ENCODE assay signal across 1 cellular context in the genomic region with DNA sequence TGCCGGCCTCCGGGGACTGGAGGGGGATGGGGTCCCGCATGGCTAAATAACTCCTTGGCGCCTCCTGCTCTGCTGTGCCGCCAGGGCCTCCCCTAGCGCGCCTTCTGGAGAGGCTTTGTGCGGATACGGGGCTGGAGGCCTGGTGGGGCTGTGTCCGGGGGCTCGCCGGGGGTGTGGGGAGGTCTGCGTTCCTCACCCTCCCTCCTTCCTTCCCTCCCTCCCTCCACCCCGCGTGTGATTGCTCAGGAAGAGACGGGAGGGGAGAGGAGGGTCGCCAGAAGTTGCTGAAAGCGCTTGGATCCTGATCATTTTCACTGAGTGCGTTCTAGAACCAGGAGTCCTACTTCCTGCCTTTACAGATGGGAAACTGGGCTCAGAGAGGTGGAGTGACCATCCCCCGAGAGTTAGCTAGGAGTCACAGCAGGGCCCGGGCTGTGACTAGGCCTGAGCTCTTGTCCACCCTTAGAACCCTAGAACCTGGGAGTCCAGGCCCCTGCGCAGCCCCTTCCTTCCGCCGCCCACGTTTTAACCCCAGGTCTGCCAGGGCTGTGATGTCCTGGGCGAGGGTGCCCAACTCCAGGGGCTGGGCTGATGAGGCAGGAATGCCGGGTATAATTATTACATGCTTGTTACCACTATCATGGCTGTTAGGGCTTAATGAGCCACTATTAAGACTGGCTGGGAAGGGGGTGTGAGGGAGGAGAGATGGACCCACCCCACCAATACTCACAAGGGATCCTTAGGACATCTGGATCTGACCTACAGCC.
TF ChIP-seq lines count a peak whose summit lies in the region.

No MANE protein-coding gene starts in this region.

TF ChIP-seq in K562, 482 proteins besides CTCF, POLR2A, EP300 and RAD21 (continued from another document and continues in another):
- TF ChIP-seq CUX1 (CRISPR knock-in tag; IDR thresholded peaks at IDR 0.05) (peak; percentile 73; the same call in 1 of the 2 replicates), ZBTB26 (CRISPR knock-in tag; IDR thresholded peaks at IDR 0.05) (no peak), FOXP1 (CRISPR knock-in tag; IDR thresholded peaks at IDR 0.05) (no peak), ZNF699 (CRISPR knock-in tag; IDR thresholded peaks at IDR 0.05; ENCODE audit: insufficient replicate concordance) (no peak), TAF7 (tag; IDR thresholded peaks at IDR 0.05) (no peak), ZNF217 (CRISPR knock-in tag; IDR thresholded peaks at IDR 0.05) (no peak), CHCHD3 (CRISPR knock-in tag; IDR thresholded peaks at IDR 0.05) (no peak), ZFP36 (IDR thresholded peaks at IDR 0.05; ENCODE audit: low read depth, low read length, partially characterized antibody) (no peak), ZC3H8 (IDR thresholded peaks at IDR 0.05) (no peak), ZBTB43 (CRISPR knock-in tag; IDR thresholded peaks at IDR 0.05) (no peak), PCBP1 (IDR thresholded peaks at IDR 0.05; ENCODE audit: low read depth, low read length, poor library complexity, severe bottlenecking) (no peak), THRB (CRISPR knock-in tag; conservative IDR thresholded peaks at IDR 0.05) (no peak; the same call in 1 of the 2 replicates), ELF1 (tag; IDR thresholded peaks at IDR 0.05) (0 out of 2 replicates have a peak, but pooled peaks have one; percentile 32), KLF16 (IDR thresholded peaks at IDR 0.05) (no peak), BRD4 (IDR thresholded peaks at IDR 0.05) (peak; percentile 95), ESRRA (IDR thresholded peaks at IDR 0.05; ENCODE audit: borderline replicate concordance, low read depth) (no peak), ZNF165 (CRISPR knock-in tag; IDR thresholded peaks at IDR 0.05; ENCODE audit: borderline replicate concordance) (no peak), SMAD2 (IDR thresholded peaks at IDR 0.05; ENCODE audit: low read depth, low read length) (no peak), SP1 (CRISPR knock-in tag; IDR thresholded peaks at IDR 0.05) (peak; percentile 73), ZNF395 (CRISPR knock-in tag; IDR thresholded peaks at IDR 0.05) (no peak), MCM5 (IDR thresholded peaks at IDR 0.05; ENCODE audit: low read depth) (no peak), ZSCAN32 (CRISPR knock-in tag; IDR thresholded peaks at IDR 0.05) (no peak), MAFK (IDR thresholded peaks at IDR 0.05; ENCODE audit: low read length) (no peak), ZNF707 (CRISPR knock-in tag; conservative IDR thresholded peaks at IDR 0.05) (no peak), NFIC (IDR thresholded peaks at IDR 0.05) (peak; percentile 19; the same call in 1 of the 2 replicates), SIN3B (IDR thresholded peaks at IDR 0.05; ENCODE audit: low read depth) (no peak), HDGF (IDR thresholded peaks at IDR 0.05) (no peak), MYNN (IDR thresholded peaks at IDR 0.05) (no peak), MYNN (CRISPR knock-in tag; IDR thresholded peaks at IDR 0.05) (no peak), ZFP1 (CRISPR knock-in tag; IDR thresholded peaks at IDR 0.05) (no peak)
- TF ChIP-seq, protein P1, sequence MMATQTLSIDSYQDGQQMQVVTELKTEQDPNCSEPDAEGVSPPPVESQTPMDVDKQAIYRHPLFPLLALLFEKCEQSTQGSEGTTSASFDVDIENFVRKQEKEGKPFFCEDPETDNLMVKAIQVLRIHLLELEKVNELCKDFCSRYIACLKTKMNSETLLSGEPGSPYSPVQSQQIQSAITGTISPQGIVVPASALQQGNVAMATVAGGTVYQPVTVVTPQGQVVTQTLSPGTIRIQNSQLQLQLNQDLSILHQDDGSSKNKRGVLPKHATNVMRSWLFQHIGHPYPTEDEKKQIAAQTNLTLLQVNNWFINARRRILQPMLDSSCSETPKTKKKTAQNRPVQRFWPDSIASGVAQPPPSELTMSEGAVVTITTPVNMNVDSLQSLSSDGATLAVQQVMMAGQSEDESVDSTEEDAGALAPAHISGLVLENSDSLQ (IDR thresholded peaks at IDR 0.05), result no peak
- TF ChIP-seq, protein P2, sequence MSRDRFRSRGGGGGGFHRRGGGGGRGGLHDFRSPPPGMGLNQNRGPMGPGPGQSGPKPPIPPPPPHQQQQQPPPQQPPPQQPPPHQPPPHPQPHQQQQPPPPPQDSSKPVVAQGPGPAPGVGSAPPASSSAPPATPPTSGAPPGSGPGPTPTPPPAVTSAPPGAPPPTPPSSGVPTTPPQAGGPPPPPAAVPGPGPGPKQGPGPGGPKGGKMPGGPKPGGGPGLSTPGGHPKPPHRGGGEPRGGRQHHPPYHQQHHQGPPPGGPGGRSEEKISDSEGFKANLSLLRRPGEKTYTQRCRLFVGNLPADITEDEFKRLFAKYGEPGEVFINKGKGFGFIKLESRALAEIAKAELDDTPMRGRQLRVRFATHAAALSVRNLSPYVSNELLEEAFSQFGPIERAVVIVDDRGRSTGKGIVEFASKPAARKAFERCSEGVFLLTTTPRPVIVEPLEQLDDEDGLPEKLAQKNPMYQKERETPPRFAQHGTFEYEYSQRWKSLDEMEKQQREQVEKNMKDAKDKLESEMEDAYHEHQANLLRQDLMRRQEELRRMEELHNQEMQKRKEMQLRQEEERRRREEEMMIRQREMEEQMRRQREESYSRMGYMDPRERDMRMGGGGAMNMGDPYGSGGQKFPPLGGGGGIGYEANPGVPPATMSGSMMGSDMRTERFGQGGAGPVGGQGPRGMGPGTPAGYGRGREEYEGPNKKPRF (IDR thresholded peaks at IDR 0.05; ENCODE audit: low read depth, low read length), result no peak
- TF ChIP-seq, protein P3, sequence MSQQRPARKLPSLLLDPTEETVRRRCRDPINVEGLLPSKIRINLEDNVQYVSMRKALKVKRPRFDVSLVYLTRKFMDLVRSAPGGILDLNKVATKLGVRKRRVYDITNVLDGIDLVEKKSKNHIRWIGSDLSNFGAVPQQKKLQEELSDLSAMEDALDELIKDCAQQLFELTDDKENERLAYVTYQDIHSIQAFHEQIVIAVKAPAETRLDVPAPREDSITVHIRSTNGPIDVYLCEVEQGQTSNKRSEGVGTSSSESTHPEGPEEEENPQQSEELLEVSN (IDR thresholded peaks at IDR 0.05; ENCODE audit: borderline replicate concordance in 1 of 2, extremely low read depth in 1 of 2, insufficient read depth in 1 of 2, insufficient read length in 1 of 2, low read depth in 1 of 2, low read length in 1 of 2, poor library complexity in 1 of 2, severe bottlenecking in 1 of 2), result peak in 1 of 2 experiments; percentile 57
- TF ChIP-seq, protein P4, sequence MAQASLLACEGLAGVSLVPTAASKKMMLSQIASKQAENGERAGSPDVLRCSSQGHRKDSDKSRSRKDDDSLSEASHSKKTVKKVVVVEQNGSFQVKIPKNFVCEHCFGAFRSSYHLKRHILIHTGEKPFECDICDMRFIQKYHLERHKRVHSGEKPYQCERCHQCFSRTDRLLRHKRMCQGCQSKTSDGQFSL (CRISPR knock-in tag; IDR thresholded peaks at IDR 0.05), result no peak
- TF ChIP-seq, protein P4 (tag; IDR thresholded peaks at IDR 0.05), result no peak
- TF ChIP-seq, protein P5, sequence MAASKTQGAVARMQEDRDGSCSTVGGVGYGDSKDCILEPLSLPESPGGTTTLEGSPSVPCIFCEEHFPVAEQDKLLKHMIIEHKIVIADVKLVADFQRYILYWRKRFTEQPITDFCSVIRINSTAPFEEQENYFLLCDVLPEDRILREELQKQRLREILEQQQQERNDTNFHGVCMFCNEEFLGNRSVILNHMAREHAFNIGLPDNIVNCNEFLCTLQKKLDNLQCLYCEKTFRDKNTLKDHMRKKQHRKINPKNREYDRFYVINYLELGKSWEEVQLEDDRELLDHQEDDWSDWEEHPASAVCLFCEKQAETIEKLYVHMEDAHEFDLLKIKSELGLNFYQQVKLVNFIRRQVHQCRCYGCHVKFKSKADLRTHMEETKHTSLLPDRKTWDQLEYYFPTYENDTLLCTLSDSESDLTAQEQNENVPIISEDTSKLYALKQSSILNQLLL (CRISPR knock-in tag; IDR thresholded peaks at IDR 0.05; ENCODE audit: borderline replicate concordance), result no peak
- TF ChIP-seq, protein P6, sequence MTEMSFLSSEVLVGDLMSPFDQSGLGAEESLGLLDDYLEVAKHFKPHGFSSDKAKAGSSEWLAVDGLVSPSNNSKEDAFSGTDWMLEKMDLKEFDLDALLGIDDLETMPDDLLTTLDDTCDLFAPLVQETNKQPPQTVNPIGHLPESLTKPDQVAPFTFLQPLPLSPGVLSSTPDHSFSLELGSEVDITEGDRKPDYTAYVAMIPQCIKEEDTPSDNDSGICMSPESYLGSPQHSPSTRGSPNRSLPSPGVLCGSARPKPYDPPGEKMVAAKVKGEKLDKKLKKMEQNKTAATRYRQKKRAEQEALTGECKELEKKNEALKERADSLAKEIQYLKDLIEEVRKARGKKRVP (CRISPR knock-in tag; IDR thresholded peaks at IDR 0.05), result no peak
- TF ChIP-seq, protein P7, sequence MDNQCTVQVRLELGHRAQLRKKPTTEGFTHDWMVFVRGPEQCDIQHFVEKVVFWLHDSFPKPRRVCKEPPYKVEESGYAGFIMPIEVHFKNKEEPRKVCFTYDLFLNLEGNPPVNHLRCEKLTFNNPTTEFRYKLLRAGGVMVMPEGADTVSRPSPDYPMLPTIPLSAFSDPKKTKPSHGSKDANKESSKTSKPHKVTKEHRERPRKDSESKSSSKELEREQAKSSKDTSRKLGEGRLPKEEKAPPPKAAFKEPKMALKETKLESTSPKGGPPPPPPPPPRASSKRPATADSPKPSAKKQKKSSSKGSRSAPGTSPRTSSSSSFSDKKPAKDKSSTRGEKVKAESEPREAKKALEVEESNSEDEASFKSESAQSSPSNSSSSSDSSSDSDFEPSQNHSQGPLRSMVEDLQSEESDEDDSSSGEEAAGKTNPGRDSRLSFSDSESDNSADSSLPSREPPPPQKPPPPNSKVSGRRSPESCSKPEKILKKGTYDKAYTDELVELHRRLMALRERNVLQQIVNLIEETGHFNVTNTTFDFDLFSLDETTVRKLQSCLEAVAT (IDR thresholded peaks at IDR 0.05), result peak; percentile 13 to 67; a peak in 1 of 4 replicates
